Comparison of ENCODE assay signal across 24 cellular contexts in genomic region chr4:146981651-146982050, GRCh38. TPM values are rescaled to one million over a fixed set of nuclear protein-coding genes. Genes with fewer than 3 reads are reported as not detected.
DNase-seq lines count a peak whose midpoint lies in the region; ATAC-seq, FAIRE-seq and TF ChIP-seq lines count a peak whose summit lies in the region.
"Had no signal": no experiment of that assay in that cellular context is flagged by ENCODE, and none has a peak within 500 bp of the region (broad histone marks: within the 10 kb centered on the region; RNA-seq: fewer than 3 reads in every experiment).

No MANE protein-coding gene starts in this region.

- H2AFZ ChIP-seq in PC-3 (ENCODE audit: low read length), result no peak overlapping the region

- no peak overlapping the region for H3K4me2 ChIP-seq in PC-3 (ENCODE audit: low read length)

- ATAC-seq in GM21723 (IDR thresholded peaks at IDR 0.05; ENCODE audit: unreplicated experiment) (no peak), PC-3 (no peak)
- ATAC-seq: effector memory CD8-positive, alpha-beta T cell; K562; mucosa of descending colon; Panc1; SK-N-SH treated with all-trans-retinoic acid at 6 μM for 48 hours had no signal

- in situ Hi-C loops in astrocyte of the spinal cord (cut with HindIII; ENCODE audit: low sequenced_read_pairs), result no loop called here

- H3K9me2 ChIP-seq in PC-3 (replicated peaks; ENCODE audit: low read length), result no peaks in the 10 kb centered on the region

- H3K9ac ChIP-seq in PC-3 (ENCODE audit: low read length), result no peak overlapping the region

- no peaks in the 10 kb centered on the region for H3K36me3 ChIP-seq in PC-3 (ENCODE audit: low read depth, low read length)
- H3K36me3 ChIP-seq: adrenal gland had no signal

- no peak for FAIRE-seq in frontal cortex (lab: Jason Lieb, UNC)
- FAIRE-seq: GM19239, K562 had no signal

- H3F3A ChIP-seq in PC-3 (ENCODE audit: low read length, unreplicated experiment), result no peaks in the 10 kb centered on the region

- intact Hi-C loops in PC-3 (cut with micrococcal nuclease), result no loop called here

- no peaks in the 10 kb centered on the region for H3K9me3 ChIP-seq in PC-3 (ENCODE audit: low read length)
- H3K9me3 ChIP-seq: adrenal gland, mucosa of descending colon had no signal

- no peak overlapping the region for H3K27ac ChIP-seq in PC-3 (ENCODE audit: low read length)
- H3K27ac ChIP-seq: adrenal gland had no signal

- CTCF ChIA-PET in PC-3 (lab: Charles Lee), result no interaction called here

- H3K79me2 ChIP-seq in PC-3 (ENCODE audit: low read length), result no peaks in the 10 kb centered on the region

- POLR2A ChIA-PET in PC-3 (lab: Charles Lee; ENCODE audit: unreplicated experiment), result no interaction called here

- H4K20me1 ChIP-seq in PC-3 (ENCODE audit: low read length), result no peaks in the 10 kb centered on the region

- no peak for TF ChIP-seq CTCF in astrocyte of the spinal cord (IDR thresholded peaks at IDR 0.05; ENCODE audit: low read depth, low read length)
- TF ChIP-seq CTCF in PC-3 (conservative IDR thresholded peaks at IDR 0.05; ENCODE audit: low read depth, low read length), result no peak

- no TSS peak for BruUV-seq in PC-3 (replicated peaks; lab: Mats Ljungman, UMichigan)

- H3K4me3 ChIP-seq in astrocyte of the spinal cord (ENCODE audit: low read depth, low read length), result no peak overlapping the region
- no peak overlapping the region for H3K4me3 ChIP-seq in skeletal muscle cell (ENCODE audit: low read depth, low read length)
- H3K4me3 ChIP-seq in PC-3 (ENCODE audit: low read length), result no peak overlapping the region
- H3K4me3 ChIP-seq: adrenal gland, K562, mucosa of descending colon had no signal

- no peaks in the 10 kb centered on the region for H3K27me3 ChIP-seq in PC-3 (ENCODE audit: low read length)
- H3K27me3 ChIP-seq: adrenal gland had no signal

- DNase-seq in HCEC 1CT (peak; percentile 42), astrocyte of the spinal cord (ENCODE audit: low read depth, low spot score) (peak; percentile 14), kidney glomerular epithelial cell (lab: John Stamatoyannopoulos, UW) (peak; percentile 60), skeletal muscle cell (ENCODE audit: low read depth) (peak; percentile 21), PC-3 (no peak), frontal cortex (ENCODE audit: low spot score in 2 of 2) (no peak), OCI-M2 (lab: John Stamatoyannopoulos, UW; ENCODE audit: unreplicated experiment) (no peak)
- DNase-seq: activated CD4-positive, CD25-positive, alpha-beta regulatory T cell treated with anti-CD3 and anti-CD28 coated beads, Interleukin-2, amount 50 U/mL, for 72 hours; activated effector memory CD4-positive, alpha-beta T cell treated with anti-CD3 and anti-CD28 coated beads, Interleukin-2, amount 50 U/mL, for 16 hours; effector memory CD8-positive, alpha-beta T cell; H7; hypothalamus; left cardiac atrium; mucosa of descending colon; NCI-H1092; NCI-H2081 treated with DMSO at 0.1 percent for 48 hours; NCI-H774; stimulated activated CD4-positive, alpha-beta T cell treated with anti-CD3 and anti-CD28 coated beads, Interleukin-2, amount 100 ng/mL, for 48 hours had no signal

- H3K4me1 ChIP-seq in PC-3 (ENCODE audit: insufficient read depth, low read length), result no peaks in the 10 kb centered on the region
- H3K4me1 ChIP-seq: adrenal gland had no signal

RNA-seq across cellular contexts. Expression of gene TTC29, which starts 36.0 kb away (rescaled TPM):
- total RNA-seq in PC-3 (2014; rRNA removed) (not detected in 2 replicates), frontal cortex (not detected)
- total RNA-seq: adrenal gland, H7, K562, mucosa of descending colon had no signal

Comparison
In these comparisons a context has a peak if more than half of its experiments do, and no peak if none do; other contexts are left out.
1. DNase-seq: peak in HCEC 1CT (single experiment), astrocyte of the spinal cord (single experiment), kidney glomerular epithelial cell (single experiment) and skeletal muscle cell (single experiment); none in PC-3 (single experiment), frontal cortex (0 of 2) and OCI-M2 (single experiment).